In genomic region chr4:85970535-85970934, GRCh38 we compare ENCODE assay signal across 27 cellular contexts.
"Had no signal": no experiment of that assay in that cellular context is flagged by ENCODE, and none has a peak within 500 bp of the region (broad histone marks: within the 10 kb centered on the region; RNA-seq: fewer than 3 reads in every experiment).

No MANE protein-coding gene starts in this region.

- H3K79me2 ChIP-seq: parathyroid adenoma had no signal

- H3K27me3 ChIP-seq: esophagus squamous epithelium, right atrium auricular region, upper lobe of left lung had no signal

- H2AFZ ChIP-seq: parathyroid adenoma had no signal

- FAIRE-seq: frontal cortex had no signal

- ATAC-seq: stimulated activated memory B cell treated with anti-CD40 and anti-IgM and Interleukin-4, amounts not matched to agents 10 μg/mL and 1 μg/mL and 100 μg/mL, for 72 hours; stimulated activated naive CD8-positive, alpha-beta T cell treated with anti-CD3 and anti-CD28 coated beads, Interleukin-15, amount 100 ng/mL, for 72 hours had no signal

- H3K4me3 ChIP-seq: esophagus squamous epithelium, left ventricle myocardium inferior, lung, right atrium auricular region, smooth muscle cell, upper lobe of left lung had no signal

- H3K9ac ChIP-seq: parathyroid adenoma had no signal

- H3K4me2 ChIP-seq: smooth muscle cell had no signal

- H3K9me3 ChIP-seq: esophagus squamous epithelium, left ventricle myocardium inferior, right atrium auricular region, upper lobe of left lung had no signal

- DNase-seq: activated CD4-positive, alpha-beta memory T cell treated with anti-CD3 and anti-CD28 coated beads for 36 hours; activated CD4-positive, alpha-beta T cell treated with anti-CD3 and anti-CD28 coated beads, Interleukin-2, amount 10 ng/mL, durations not matched to agents 24 days and 14 days; activated CD4-positive, CD25-positive, alpha-beta regulatory T cell treated with anti-CD3 and anti-CD28 coated beads, Interleukin-2, amount 50 U/mL, for 72 hours; activated CD8-positive, alpha-beta memory T cell treated with anti-CD3 and anti-CD28 coated beads, Interleukin-2, amount 50 U/mL, for 4 hours; activated gamma-delta T cell; activated naive CD4-positive, alpha-beta T cell treated with anti-CD3 and anti-CD28 coated beads, Interleukin-2, amount 10 ng/mL, durations not matched to agents 7 days and 5 days; activated naive CD8-positive, alpha-beta T cell treated with anti-CD3 and anti-CD28 coated beads, Interleukin-2, amount 10 ng/mL, durations not matched to agents 7 days and 5 days; activated T-cell treated with anti-CD3 and anti-CD28 coated beads, Interleukin-2, amount 50 U/mL, for 24 hours; amniotic stem cell; effector CD4-positive, alpha-beta T cell; esophagus squamous epithelium; left ventricle myocardium inferior; naive B cell; nucleus accumbens; stimulated activated CD4-positive, alpha-beta T cell treated with anti-CD3 and anti-CD28 coated beads, Interleukin-1b, Interleukin-23, amount 100 ng/mL, for 48 hours; stimulated activated CD4-positive, alpha-beta T cell treated with anti-CD3 and anti-CD28 coated beads, Interleukin-4, amount 100 ng/mL, for 4 hours; stimulated activated CD8-positive, alpha-beta memory T cell treated with anti-CD3 and anti-CD28 coated beads, Interleukin-4, amount 100 ng/mL, for 48 hours; stimulated activated naive CD8-positive, alpha-beta T cell treated with anti-CD3 and anti-CD28 coated beads, Interleukin-15, amount 100 ng/mL, for 72 hours; substantia nigra; upper lobe of left lung had no signal

- H3K36me3 ChIP-seq: esophagus squamous epithelium, left ventricle myocardium inferior, right atrium auricular region, upper lobe of left lung had no signal

- H3K4me1 ChIP-seq: esophagus squamous epithelium, parathyroid adenoma had no signal

- H3K27ac ChIP-seq: epithelial cell of prostate, esophagus squamous epithelium, left ventricle myocardium inferior, parathyroid adenoma, right atrium auricular region, upper lobe of left lung had no signal
